In the genomic region with DNA sequence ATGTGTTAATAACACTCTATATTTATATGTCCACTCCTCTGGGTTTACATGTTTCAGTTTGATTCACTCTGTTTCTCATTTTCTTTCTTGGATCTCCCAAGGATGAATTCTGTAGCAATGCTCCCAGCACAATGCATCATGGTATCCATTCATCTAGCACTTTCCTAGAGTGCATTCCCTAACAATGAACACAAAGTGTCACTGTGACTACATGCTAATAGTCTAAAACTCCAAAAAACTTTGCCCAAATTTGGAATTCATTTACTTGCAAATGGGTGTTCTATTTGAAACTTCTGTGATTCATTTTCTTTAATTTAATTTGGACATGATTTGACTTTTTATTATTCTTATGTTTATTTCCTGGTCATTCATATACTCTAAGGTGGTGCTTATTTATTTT, we compare ENCODE assay signal across 9 cellular contexts.
DNase-seq lines count a peak whose midpoint lies in the region; ATAC-seq and TF ChIP-seq lines count a peak whose summit lies in the region.
"Had no signal": no experiment of that assay in that cellular context is flagged by ENCODE, and none has a peak within 500 bp of the region (broad histone marks: within the 10 kb centered on the region; RNA-seq: fewer than 3 reads in every experiment).

No MANE protein-coding gene starts in this region.

- H3K36me3 ChIP-seq in breast epithelium (no peaks in the 10 kb centered on the region), OCI-LY3 (replicated peaks; ENCODE audit: low read depth, low read length) (no peaks in the 10 kb centered on the region)

- no peak overlapping the region for H3K4me3 Mint-ChIP-seq in MCF 10A (ENCODE audit: unreplicated experiment)
- H3K4me3 Mint-ChIP-seq: IgD-negative memory B cell had no signal

- no peaks in the 10 kb centered on the region for H4K20me1 ChIP-seq in OCI-LY3 (ENCODE audit: insufficient read depth, low read length)

- no peaks in the 10 kb centered on the region for H3K9me3 ChIP-seq in breast epithelium
- no peaks in the 10 kb centered on the region for H3K9me3 ChIP-seq in OCI-LY3 (ENCODE audit: insufficient read depth, low read length)

- H3K4me1 ChIP-seq in breast epithelium (no peaks in the 10 kb centered on the region), OCI-LY3 (ENCODE audit: low read length) (no peaks in the 10 kb centered on the region)

- H3K27me3 Mint-ChIP-seq in MCF 10A (ENCODE audit: insufficient read depth, unreplicated experiment) = peaks cover 13% of the 10 kb centered on the region

- no peaks in the 10 kb centered on the region for H3K27me3 ChIP-seq in breast epithelium
- H3K27me3 ChIP-seq in OCI-LY3 (ENCODE audit: low read depth, low read length) = no peaks in the 10 kb centered on the region

- H2AFZ ChIP-seq in OCI-LY3 (ENCODE audit: low read depth, low read length) = no peak overlapping the region

- TF ChIP-seq POLR2A in breast epithelium (IDR thresholded peaks at IDR 0.05) = no peak

- no peaks in the 10 kb centered on the region for H3K4me1 Mint-ChIP-seq in MCF 10A (ENCODE audit: insufficient read depth, unreplicated experiment)
- H3K4me1 Mint-ChIP-seq: IgD-negative memory B cell had no signal

- no peak overlapping the region for H3K9ac ChIP-seq in OCI-LY3 (ENCODE audit: low read length)

- H3K4me3 ChIP-seq in breast epithelium (no peak overlapping the region), OCI-LY3 (ENCODE audit: low read length) (no peak overlapping the region), fibroblast of mammary gland (ENCODE audit: control insufficient read depth, low read depth, low read length) (no peak overlapping the region)

- DNase-seq in MCF 10A (ENCODE audit: unreplicated experiment) (peak; percentile 21), breast epithelium (ENCODE audit: low spot score in 2 of 2) (no peak), fibroblast of mammary gland (ENCODE audit: low read depth) (no peak), superior temporal gyrus (ENCODE audit: extremely low spot score) (peak; percentile 36), T-helper 2 cell (no peak)

- POLR2A ChIA-PET in MCF 10A (lab: Yijun Ruan, JAX) = no interaction called here

- no peak overlapping the region for H3K4me2 ChIP-seq in OCI-LY3 (ENCODE audit: low read length)

- no peak overlapping the region for H3K27ac ChIP-seq in breast epithelium
- H3K27ac ChIP-seq in OCI-LY3 (ENCODE audit: low read length) = no peak overlapping the region

- ATAC-seq in HG03108 (IDR thresholded peaks at IDR 0.05; ENCODE audit: unreplicated experiment) = no peak
- no peak for ATAC-seq in GM19455 (IDR thresholded peaks at IDR 0.05; ENCODE audit: unreplicated experiment)

- H3K9me3 Mint-ChIP-seq in MCF 10A (ENCODE audit: unreplicated experiment) = no peaks in the 10 kb centered on the region
- H3K9me3 Mint-ChIP-seq: IgD-negative memory B cell had no signal

- CTCF ChIA-PET in MCF 10A (lab: Yijun Ruan, JAX) = no interaction called here

- H3K27ac Mint-ChIP-seq in MCF 10A (ENCODE audit: low read depth, unreplicated experiment) = no peak overlapping the region
- H3K27ac Mint-ChIP-seq: IgD-negative memory B cell had no signal

- intact Hi-C loops in MCF 10A (cut with micrococcal nuclease) (loop anchor here (1.0 kb wide), 1 partner anchor 661 kb away; no protein-coding TSS in a partner anchor), breast epithelium (cut with DNase I; ENCODE audit: low total_unique reads) (no loop called here)

- peak; percentile 37 for TF ChIP-seq CTCF in MCF 10A (IDR thresholded peaks at IDR 0.05; ENCODE audit: unreplicated experiment)
- no peak for TF ChIP-seq CTCF in breast epithelium (IDR thresholded peaks at IDR 0.05)
- peak; percentile 64 for TF ChIP-seq CTCF in OCI-LY3 (IDR thresholded peaks at IDR 0.05; ENCODE audit: low read depth, low read length)
- TF ChIP-seq CTCF in fibroblast of mammary gland (conservative IDR thresholded peaks at IDR 0.05; ENCODE audit: control insufficient read depth, insufficient read depth, low read depth, low read length) = peak; percentile 16

- no peaks in the 10 kb centered on the region for H3K79me2 ChIP-seq in OCI-LY3 (ENCODE audit: low read length)

- H3K36me3 Mint-ChIP-seq in MCF 10A (ENCODE audit: insufficient read depth, unreplicated experiment) = no peaks in the 10 kb centered on the region

- BruUV-seq in MCF 10A (replicated peaks; lab: Mats Ljungman, UMichigan) = no TSS peak

Comparison
In these comparisons a context has a peak if more than half of its experiments do, and no peak if none do; other contexts are left out.
1. DNase-seq: peak in MCF 10A (single experiment) and superior temporal gyrus (single experiment); none in breast epithelium (0 of 2), fibroblast of mammary gland (single experiment) and T-helper 2 cell (0 of 5).
2. CTCF ChIP-seq: peak in MCF 10A (single experiment), OCI-LY3 (single experiment) and fibroblast of mammary gland (single experiment); none in breast epithelium (0 of 3).